18 cellular contexts compared by ENCODE assay signal in genomic region chr21:45872471-45872870, GRCh38.
"Had no signal": no experiment of that assay in that cellular context is flagged by ENCODE, and none has a peak within 500 bp of the region (broad histone marks: within the 10 kb centered on the region; RNA-seq: fewer than 3 reads in every experiment).

No MANE protein-coding gene starts in this region.

- H3K4me1 ChIP-seq: thyroid gland, upper lobe of left lung had no signal

- H3K36me3 ChIP-seq: neutrophil, thyroid gland, upper lobe of left lung, uterus had no signal

- H3K27me3 ChIP-seq: foreskin keratinocyte, neutrophil, thyroid gland, uterus had no signal

- H3K27ac Mint-ChIP-seq: endodermal cell, immature natural killer cell had no signal

- H3K27ac ChIP-seq: coronary artery, foreskin keratinocyte, neutrophil, thyroid gland, upper lobe of left lung, uterus had no signal

- H3K4me3 Mint-ChIP-seq: endodermal cell, immature natural killer cell had no signal

- H3K36me3 Mint-ChIP-seq: immature natural killer cell; naive thymus-derived CD8-positive, alpha-beta T cell had no signal

- DNase-seq: caudate nucleus; effector CD4-positive, alpha-beta T cell; erythroblast; foreskin keratinocyte; immature natural killer cell; left colon; left ventricle myocardium superior; naive thymus-derived CD8-positive, alpha-beta T cell; right cardiac atrium; stimulated activated CD4-positive, alpha-beta T cell treated with anti-CD3 and anti-CD28 coated beads, Interleukin-2, amount 100 ng/mL, for 24 hours; stimulated activated naive CD4-positive, alpha-beta T cell treated with Interleukin-2 at 50 U/mL for 16 hours; thyroid gland; uterus had no signal

- H3K9me3 ChIP-seq: mucosa of descending colon, neutrophil, thyroid gland, upper lobe of left lung, uterus had no signal

- H3K9me3 Mint-ChIP-seq: endodermal cell; naive thymus-derived CD8-positive, alpha-beta T cell had no signal

- H3K4me3 ChIP-seq: coronary artery, mucosa of descending colon, thyroid gland, upper lobe of left lung, uterus had no signal

- ATAC-seq: foreskin keratinocyte; left colon; left ventricle myocardium superior; mucosa of descending colon; naive thymus-derived CD8-positive, alpha-beta T cell; right cardiac atrium had no signal

- H3K4me1 Mint-ChIP-seq: endodermal cell had no signal
